15 cellular contexts compared by ENCODE assay signal in the genomic region with DNA sequence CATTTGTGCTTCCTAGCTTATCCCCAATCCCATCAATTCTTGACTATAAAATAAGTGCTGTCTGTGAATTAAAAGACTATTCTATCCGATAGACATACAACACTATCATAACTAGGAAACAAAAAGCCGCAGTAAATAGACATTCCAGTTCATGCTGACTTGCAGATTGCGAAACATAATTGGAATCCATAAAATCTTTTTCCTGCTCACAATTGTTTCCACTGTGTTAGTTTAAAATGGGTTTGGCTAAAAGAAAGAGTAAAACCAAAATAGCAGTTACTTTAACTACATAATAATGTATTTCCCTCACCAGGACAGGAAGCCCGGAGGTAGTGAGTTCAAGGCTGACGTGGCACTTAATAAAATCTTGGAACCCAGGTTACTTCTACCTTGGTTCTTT. TPM values are rescaled to one million over a fixed set of nuclear protein-coding genes. Genes with fewer than 3 reads are reported as not detected.
DNase-seq lines count a peak whose midpoint lies in the region; TF ChIP-seq lines count a peak whose summit lies in the region.
"Had no signal": no experiment of that assay in that cellular context is flagged by ENCODE, and none has a peak within 500 bp of the region (broad histone marks: within the 10 kb centered on the region; RNA-seq: fewer than 3 reads in every experiment).

No MANE protein-coding gene starts in this region.

- TF ChIP-seq CTCF in C4-2B (conservative IDR thresholded peaks at IDR 0.05): no peak
- TF ChIP-seq CTCF in GM10266 (IDR thresholded peaks at IDR 0.05; ENCODE audit: control insufficient read depth, insufficient read depth, low read depth, missing control alignments): no peak

- peaks cover 15% of the 10 kb centered on the region for H3K27me3 Mint-ChIP-seq in activated naive CD8-positive, alpha-beta T cell treated with anti-CD3 and anti-CD28 coated beads for 36 hours

- no peak overlapping the region for H3K9ac ChIP-seq in SK-N-MC (ENCODE audit: insufficient read length)

- H3K36me3 Mint-ChIP-seq in activated naive CD8-positive, alpha-beta T cell treated with anti-CD3 and anti-CD28 coated beads for 36 hours: no peaks in the 10 kb centered on the region
- H3K36me3 Mint-ChIP-seq: CD8-positive, alpha-beta memory T cell; T-cell had no signal

- H3K4me3 ChIP-seq in SK-N-MC: no peak overlapping the region

- DNase-seq in SK-N-MC (ENCODE audit: low read depth, low spot score) (peak; percentile 82), fibroblast of gingiva (ENCODE audit: low read depth) (peak; percentile 3), stromal cell of bone marrow (ENCODE audit: low read depth) (peak; percentile 54), OCI-M1 (lab: John Stamatoyannopoulos, UW) (no peak), GM10266 (ENCODE audit: extremely low spot score) (no peak)
- no peak for DNase-seq in activated naive CD8-positive, alpha-beta T cell treated with anti-CD3 and anti-CD28 coated beads for 36 hours
- DNase-seq: ACHN; CD8-positive, alpha-beta memory T cell; DMS79; Karpas-422; NCI-H1105; NCI-H1694; NCI-H524; T-cell had no signal

- no peaks in the 10 kb centered on the region for H3K4me1 Mint-ChIP-seq in activated naive CD8-positive, alpha-beta T cell treated with anti-CD3 and anti-CD28 coated beads for 36 hours
- H3K4me1 Mint-ChIP-seq: CD8-positive, alpha-beta memory T cell had no signal

- H3K9me3 ChIP-seq in SK-N-MC (ENCODE audit: low read depth, low read length): no peaks in the 10 kb centered on the region

- H3K27ac Mint-ChIP-seq in activated naive CD8-positive, alpha-beta T cell treated with anti-CD3 and anti-CD28 coated beads for 36 hours: no peak overlapping the region
- H3K27ac Mint-ChIP-seq: CD8-positive, alpha-beta memory T cell; T-cell had no signal

- no peaks in the 10 kb centered on the region for H3K9me3 Mint-ChIP-seq in activated naive CD8-positive, alpha-beta T cell treated with anti-CD3 and anti-CD28 coated beads for 36 hours
- H3K9me3 Mint-ChIP-seq: CD8-positive, alpha-beta memory T cell; T-cell had no signal

- no peak overlapping the region for H3K4me3 Mint-ChIP-seq in activated naive CD8-positive, alpha-beta T cell treated with anti-CD3 and anti-CD28 coated beads for 36 hours
- H3K4me3 Mint-ChIP-seq: CD8-positive, alpha-beta memory T cell; T-cell had no signal

- no peaks in the 10 kb centered on the region for H3K36me3 ChIP-seq in SK-N-MC (ENCODE audit: insufficient read depth, low read length)

- H3K27ac ChIP-seq in C4-2B (peak overlapping the region; percentile 80), SK-N-MC (peak overlapping the region; percentile 68)

RNA-seq across cellular contexts. Expression of a gene that starts 17.2 kb away (rescaled TPM):
- total RNA-seq in activated naive CD8-positive, alpha-beta T cell treated with anti-CD3 and anti-CD28 coated beads for 36 hours: not detected
- total RNA-seq: CD8-positive, alpha-beta memory T cell; T-cell had no signal

Comparison
In these comparisons a context has a peak if more than half of its experiments do, and no peak if none do; other contexts are left out.
1. DNase-seq: peak in SK-N-MC (single experiment), fibroblast of gingiva (single experiment) and stromal cell of bone marrow (single experiment); none in OCI-M1 (single experiment), GM10266 (single experiment) and activated naive CD8-positive, alpha-beta T cell treated with anti-CD3 and anti-CD28 coated beads for 36 hours (single experiment).